10 cellular contexts compared by ENCODE assay signal in genomic region chr17:82881900-82882714, GRCh38. TPM values are rescaled to one million over a fixed set of nuclear protein-coding genes. Genes with fewer than 3 reads are reported as not detected.
A peak's percentile ranks its signal among the peaks of the same experiment; 100 is the strongest.
DNase-seq lines count a peak whose midpoint lies in the region; FAIRE-seq and TF ChIP-seq lines count a peak whose summit lies in the region.
"Had no signal": no experiment of that assay in that cellular context is flagged by ENCODE, and none has a peak within 500 bp of the region (broad histone marks: within the 10 kb centered on the region; RNA-seq: fewer than 3 reads in every experiment).

No MANE protein-coding gene starts in this region.

- H3K4me3 ChIP-seq in HUES6 (ENCODE audit: low read depth, low read length) = no peak overlapping the region
- no peak overlapping the region for H3K4me3 ChIP-seq in kidney (ENCODE audit: low read length in 2 of 2)
- peak overlapping the region in 1 of 8 donors; percentile 42 for H3K4me3 ChIP-seq in spleen

- H3K27me3 ChIP-seq in HUES6 (ENCODE audit: control insufficient read depth, insufficient read depth, low read length) (no peaks in the 10 kb centered on the region), spleen (replicated peaks in 1 of 7) (no peaks in the 10 kb centered on the region)

- peaks cover 12% of the 10 kb centered on the region; the same call in 1 of the 2 replicates for H3K4me1 ChIP-seq in HUES6 (ENCODE audit: control insufficient read depth, insufficient read depth, low read length)
- H3K4me1 ChIP-seq in kidney (ENCODE audit: control insufficient read depth in 1 of 2, insufficient read depth in 1 of 2, low read depth in 1 of 2, low read length in 2 of 2) = peaks cover 12 to 20% of the 10 kb centered on the region in 2 donors
- peaks cover 29 to 94% (median 63%) of the 10 kb centered on the region in 6 donors for H3K4me1 ChIP-seq in spleen

- H3K9me3 ChIP-seq in HUES6 (ENCODE audit: control insufficient read depth, insufficient read depth, low read depth, low read length) (no peaks in the 10 kb centered on the region), kidney (ENCODE audit: control insufficient read depth in 1 of 2, low read length in 2 of 2) (no peaks in the 10 kb centered on the region), spleen (no peaks in the 10 kb centered on the region)

- no peaks in the 10 kb centered on the region for H3K9me3 Mint-ChIP-seq in activated naive CD8-positive, alpha-beta T cell (ENCODE audit: low read depth)

- intact Hi-C loops in kidney (cut with DNase I) = no loop called here
- intact Hi-C loops in spleen (cut with DNase I; ENCODE audit: low total_unique reads) = no loop called here

- peak overlapping the region; percentile 95 for H3K27ac Mint-ChIP-seq in activated naive CD8-positive, alpha-beta T cell

- DNase-seq in kidney (peak; percentile 80), spleen (peak; percentile 77), ecto neural progenitor cell (ENCODE audit: low spot score) (no peak), urothelium cell line (ENCODE audit: low spot score) (no peak)
- DNase-seq in central memory CD4-positive, alpha-beta T cell = no peak
- DNase-seq: NCI-H1048 had no signal

- H3K4me1 Mint-ChIP-seq in activated naive CD8-positive, alpha-beta T cell (ENCODE audit: low read depth) = peaks cover 83% of the 10 kb centered on the region

- no peak for TF ChIP-seq CTCF in kidney (IDR thresholded peaks at IDR 0.05; ENCODE audit: borderline replicate concordance, extremely low read depth, insufficient read depth)
- no peak for TF ChIP-seq CTCF in spleen (IDR thresholded peaks at IDR 0.05 in 8 of 11, conservative IDR thresholded peaks at IDR 0.05 in 3 of 11)

- H3K27ac ChIP-seq in HUES6 (ENCODE audit: low read depth, low read length) (0 out of 2 replicates have a peak overlapping the region, but pooled peaks have one; percentile 44), kidney (ENCODE audit: low read depth in 2 of 2, low read length in 2 of 2) (peak overlapping the region; percentile 28 to 63), spleen (peak overlapping the region in 5 of 8 donors; percentile 9 to 79 (median 77))

- H3K9ac ChIP-seq in HUES6 (ENCODE audit: low read length) (peak overlapping the region; percentile 30), kidney (ENCODE audit: low read length in 2 of 2) (no peak overlapping the region)

- H3K36me3 ChIP-seq in HUES6 (ENCODE audit: control insufficient read depth, insufficient read depth, low read length) (peaks cover 33% of the 10 kb centered on the region), kidney (ENCODE audit: control insufficient read depth in 1 of 2, insufficient read depth in 2 of 2, low read length in 2 of 2) (no peaks in the 10 kb centered on the region), spleen (peaks cover 0 to 15% (median 0%) of the 10 kb centered on the region in 6 donors)

- FAIRE-seq in kidney (lab: Jason Lieb, UNC) (no peak), urothelium cell line (lab: Jason Lieb, UNC) (no peak)
- FAIRE-seq: endometrium, TTC549 had no signal

- WGBS in spleen, 5 donors = 75 to 86% (median 84%) methylated on average over 17 of the region's 17 CpGs

- H3K4me3 Mint-ChIP-seq in activated naive CD8-positive, alpha-beta T cell = peak overlapping the region; percentile 83

- no peaks in the 10 kb centered on the region for H3K27me3 Mint-ChIP-seq in activated naive CD8-positive, alpha-beta T cell

- peaks cover 10% of the 10 kb centered on the region for H3K36me3 Mint-ChIP-seq in activated naive CD8-positive, alpha-beta T cell

- no peak for TF ChIP-seq POLR2A in spleen (IDR thresholded peaks at IDR 0.05)

RNA-seq across cellular contexts. Expression of gene ZNF750, which starts 42.3 kb away (rescaled TPM):
- total RNA-seq in kidney = 0.25 TPM
- 0.30 TPM for polyA plus RNA-seq in kidney (ENCODE audit: insufficient read depth, low read depth, low replicate concordance)
- total RNA-seq in spleen = under 1 TPM in 2 of 7 donors, not detected in 5; 0.12 to 0.13 TPM
- under 1 TPM; 0.05 to 0.16 (median 0.15) TPM for polyA plus RNA-seq in spleen

Comparison
In these comparisons a context has a peak if more than half of its experiments do, and no peak if none do; other contexts are left out.
1. DNase-seq: peak in kidney (single experiment) and spleen (single experiment); none in central memory CD4-positive, alpha-beta T cell (single experiment), ecto neural progenitor cell (single experiment) and urothelium cell line (single experiment).
2. Peak in every context shown above with its lines, with median percentiles within 50 percentile points of each other: H3K27ac ChIP-seq.